In the genomic region with DNA sequence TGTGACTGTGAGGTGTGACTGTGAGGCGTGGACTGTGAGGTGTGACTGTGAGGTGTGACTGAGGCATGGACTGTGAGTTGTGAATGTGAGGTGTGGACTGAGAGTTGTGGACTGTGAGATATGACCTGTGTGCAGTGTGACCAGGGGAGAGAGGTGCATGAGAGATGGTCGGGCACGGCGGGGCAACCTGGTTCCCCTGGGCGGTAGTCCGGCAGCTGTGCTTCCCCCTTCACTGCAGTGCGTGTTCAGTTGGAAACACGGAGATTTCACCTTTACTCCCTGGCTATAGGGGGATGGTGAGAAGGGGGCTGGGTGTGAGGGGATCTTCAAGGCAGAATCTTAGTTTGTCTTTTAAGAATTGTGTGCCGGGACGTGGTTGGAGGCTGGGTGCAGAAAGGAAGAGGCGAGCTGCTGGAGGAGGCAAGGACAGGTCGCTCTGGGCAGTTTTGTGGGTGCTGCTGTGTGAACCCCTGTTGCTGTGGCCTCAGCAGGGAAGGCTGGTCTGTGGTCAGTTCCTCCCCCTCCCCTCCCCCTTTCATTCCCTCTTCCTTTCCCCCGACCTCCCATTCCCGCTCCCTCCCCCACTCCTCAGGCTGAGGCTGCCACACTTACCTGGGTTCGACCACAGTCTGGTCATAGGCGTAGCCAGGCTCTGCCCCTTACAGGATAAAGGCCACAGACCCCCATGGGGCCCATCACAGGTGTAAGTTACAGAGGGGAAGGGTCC, we compare ENCODE assay signal across 2 cellular contexts.
TF ChIP-seq lines count a peak whose summit lies in the region.

No MANE protein-coding gene starts in this region.

TF ChIP-seq in K562, 482 proteins besides CTCF, POLR2A, EP300 and RAD21:
- TF ChIP-seq STAT5A (IDR thresholded peaks at IDR 0.05; ENCODE audit: borderline replicate concordance, low read length) (peak; percentile 32; the same call in 1 of the 2 replicates), BRF1 (IDR thresholded peaks at IDR 0.05; ENCODE audit: borderline replicate concordance, extremely low read depth, insufficient read length) (no peak)

TF ChIP-seq in HepG2, 621 proteins besides CTCF, POLR2A, EP300 and RAD21:
- TF ChIP-seq ZNF891 (CRISPR knock-in tag; IDR thresholded peaks at IDR 0.05) (no peak), HNRNPK (IDR thresholded peaks at IDR 0.05; ENCODE audit: low read depth, low read length, poor library complexity, severe bottlenecking) (peak; percentile 21)
